In genomic region chrX:78105944-78106650, GRCh38 we compare ENCODE assay signal across 9 cellular contexts. TPM values are rescaled to one million over a fixed set of nuclear protein-coding genes. Genes with fewer than 3 reads are reported as not detected.
DNase-seq lines count a peak whose midpoint lies in the region; ATAC-seq and TF ChIP-seq lines count a peak whose summit lies in the region.
"Had no signal": no experiment of that assay in that cellular context is flagged by ENCODE, and none has a peak within 500 bp of the region (broad histone marks: within the 10 kb centered on the region; RNA-seq: fewer than 3 reads in every experiment).

No MANE protein-coding gene starts in this region.

- H4K20me1 ChIP-seq in OCI-LY3 (ENCODE audit: insufficient read depth, low read length) = peaks cover 61% of the 10 kb centered on the region

- H3K9me3 ChIP-seq in OCI-LY3 (ENCODE audit: insufficient read depth, low read length) (no peaks in the 10 kb centered on the region), neuron (ENCODE audit: low read length) (no peaks in the 10 kb centered on the region)

- H3K27ac ChIP-seq in OCI-LY3 (ENCODE audit: low read length) = peak overlapping the region; percentile 24; the same call in 1 of the 2 replicates

- intact Hi-C loops in Calu3 (cut with micrococcal nuclease; ENCODE audit: unreplicated experiment) = no loop called here

- TF ChIP-seq CTCF in Calu3 (IDR thresholded peaks at IDR 0.05; ENCODE audit: unreplicated experiment) (no peak), OCI-LY3 (IDR thresholded peaks at IDR 0.05; ENCODE audit: low read depth, low read length) (no peak), chondrocyte (IDR thresholded peaks at IDR 0.05) (no peak)

- H3K4me2 ChIP-seq in OCI-LY3 (ENCODE audit: low read length) = peak overlapping the region; percentile 89

- H3K4me3 Mint-ChIP-seq in Calu3 (ENCODE audit: low read depth, unreplicated experiment) (peak overlapping the region; percentile 81), chondrocyte (ENCODE audit: unreplicated experiment) (peak overlapping the region; percentile 88)

- no peaks in the 10 kb centered on the region for H3K27me3 ChIP-seq in OCI-LY3 (ENCODE audit: low read depth, low read length)
- H3K27me3 ChIP-seq in neuron (ENCODE audit: insufficient read depth, low read length) = no peaks in the 10 kb centered on the region

- peaks cover 58% of the 10 kb centered on the region for H3K36me3 ChIP-seq in OCI-LY3 (replicated peaks; ENCODE audit: low read depth, low read length)
- no peaks in the 10 kb centered on the region for H3K36me3 ChIP-seq in neuron (ENCODE audit: insufficient read depth, low read length)

- ATAC-seq in GM21381 (IDR thresholded peaks at IDR 0.05; ENCODE audit: unreplicated experiment) = no peak

- DNase-seq in Calu3 (no peak), chondrocyte (ENCODE audit: low spot score) (no peak), iPS-NIHi7 (ENCODE audit: extremely low spot score) (no peak), mesenteric fat pad (ENCODE audit: low spot score) (no peak), NCI-H1417 (lab: John Stamatoyannopoulos, UW) (no peak)
- DNase-seq: amniotic stem cell had no signal

- H3K9me3 Mint-ChIP-seq in Calu3 (ENCODE audit: low read depth, unreplicated experiment) (no peaks in the 10 kb centered on the region), chondrocyte (ENCODE audit: low read depth) (peaks cover 10% of the 10 kb centered on the region)

- H3K9ac ChIP-seq in OCI-LY3 (ENCODE audit: low read length) = peak overlapping the region; percentile 99

- H3K36me3 Mint-ChIP-seq in Calu3 (ENCODE audit: insufficient read depth, unreplicated experiment) (peaks cover 56% of the 10 kb centered on the region), chondrocyte (ENCODE audit: low read depth) (peaks cover 3% of the 10 kb centered on the region)

- H3K4me1 ChIP-seq in OCI-LY3 (ENCODE audit: low read length) = peaks cover 58% of the 10 kb centered on the region
- H3K4me1 ChIP-seq in neuron (ENCODE audit: insufficient read depth, low read length) = peaks cover 11% of the 10 kb centered on the region

- no peaks in the 10 kb centered on the region for H3K27me3 Mint-ChIP-seq in Calu3 (ENCODE audit: unreplicated experiment)
- H3K27me3 Mint-ChIP-seq in chondrocyte (ENCODE audit: low read depth) = no peaks in the 10 kb centered on the region

- peak overlapping the region; percentile 99 for H3K4me3 ChIP-seq in OCI-LY3 (ENCODE audit: low read length)
- H3K4me3 ChIP-seq in neuron (ENCODE audit: low read length) = peak overlapping the region; percentile 86

- H3K27ac Mint-ChIP-seq in Calu3 (ENCODE audit: unreplicated experiment) (peak overlapping the region; percentile 73), chondrocyte (ENCODE audit: unreplicated experiment) (peak overlapping the region; percentile 90)

- peaks cover 70% of the 10 kb centered on the region for H3K79me2 ChIP-seq in OCI-LY3 (ENCODE audit: low read length)

- H2AFZ ChIP-seq in OCI-LY3 (ENCODE audit: low read depth, low read length) (no peak overlapping the region), neuron (ENCODE audit: low read depth, low read length) (no peak overlapping the region)

- no TSS peak for BruUV-seq in Calu3 (replicated peaks; lab: Mats Ljungman, UMichigan)

- H3K4me1 Mint-ChIP-seq in Calu3 (ENCODE audit: low read depth, unreplicated experiment) = peaks cover 33% of the 10 kb centered on the region
- peaks cover 51% of the 10 kb centered on the region for H3K4me1 Mint-ChIP-seq in chondrocyte (ENCODE audit: low read depth)

- CTCF ChIA-PET in Calu3 (lab: Charles Lee) = interaction anchor here (1.8 kb wide), 1 partner anchor 207 kb away, joined by 6 read pairs; the partner anchor contains the start of gene COX7B

RNA-seq across cellular contexts. Expression of gene PGK1, which starts 2.0 kb away (rescaled TPM):
- total RNA-seq in Calu3 (2022) = 613 and 623 TPM in 2 replicates
- total RNA-seq in chondrocyte = 222 to 362 TPM (median 352 TPM) in 3 replicates
- 339 TPM for total RNA-seq in mesenteric fat pad

RNA-seq across cellular contexts. Expression of gene TAF9B, which starts 33.4 kb away (rescaled TPM):
- 11.5 and 18.4 TPM in 2 replicates for total RNA-seq in Calu3 (2022)
- total RNA-seq in chondrocyte = 12.4 to 18.1 TPM (median 12.9 TPM) in 3 replicates
- total RNA-seq in mesenteric fat pad = 15.3 TPM
